In genomic region chr4:3820016-3820805, GRCh38 we compare ENCODE assay signal across 2 cellular contexts.
TF ChIP-seq lines count a peak whose summit lies in the region.

No MANE protein-coding gene starts in this region.

TF ChIP-seq in A549, 52 proteins besides CTCF, POLR2A, EP300 and RAD21:
- TF ChIP-seq MAZ (IDR thresholded peaks at IDR 0.05; ENCODE audit: borderline replicate concordance, low read depth, low read length) (no peak), KDM1A (IDR thresholded peaks at IDR 0.05; ENCODE audit: low read depth) (no peak), ESRRA (IDR thresholded peaks at IDR 0.05; ENCODE audit: borderline replicate concordance, low read length) (no peak), ZNF302 (CRISPR knock-in tag; IDR thresholded peaks at IDR 0.05) (no peak), POLR2AphosphoS2 (conservative IDR thresholded peaks at IDR 0.05; ENCODE audit: low read length) (no peak), ZFP36 (IDR thresholded peaks at IDR 0.05; ENCODE audit: borderline replicate concordance, partially characterized antibody) (no peak), REST (IDR thresholded peaks at IDR 0.05) (no peak), CBX8 (IDR thresholded peaks at IDR 0.05) (no peak), NFE2L2 (conservative IDR thresholded peaks at IDR 0.05; ENCODE audit: low read length) (no peak), CBX2 (IDR thresholded peaks at IDR 0.05; ENCODE audit: borderline replicate concordance, low read depth) (no peak), HOXA7 (CRISPR knock-in tag; IDR thresholded peaks at IDR 0.05) (no peak), BHLHE40 (IDR thresholded peaks at IDR 0.05; ENCODE audit: low read depth, low read length) (no peak), RCOR1 (IDR thresholded peaks at IDR 0.05; ENCODE audit: low read depth, low read length) (no peak), GATA3 (IDR thresholded peaks at IDR 0.05; ENCODE audit: borderline replicate concordance) (no peak)
TF ChIP-seq in A549: peak in this region for 0.

TF ChIP-seq in H1, 55 proteins besides CTCF, POLR2A, EP300 and RAD21:
- TF ChIP-seq SIX5 (IDR thresholded peaks at IDR 0.05; ENCODE audit: low read depth, low read length) (no peak), ASH2L (IDR thresholded peaks at IDR 0.05; ENCODE audit: low read length) (no peak), CBX5 (IDR thresholded peaks at IDR 0.05; ENCODE audit: low read depth, low read length) (no peak), NRF1 (IDR thresholded peaks at IDR 0.05; ENCODE audit: low read depth, low read length) (no peak), JUND (IDR thresholded peaks at IDR 0.05; ENCODE audit: low read length) (no peak), SIN3A (conservative IDR thresholded peaks at IDR 0.05 in 1 of 2, IDR thresholded peaks at IDR 0.05 in 1 of 2; ENCODE audit: low read depth in 1 of 2, low read length in 2 of 2) (no peak), CHD2 (IDR thresholded peaks at IDR 0.05; ENCODE audit: low read length) (no peak), RXRA (IDR thresholded peaks at IDR 0.05; ENCODE audit: insufficient read depth, low read depth, low read length) (no peak), GABPA (IDR thresholded peaks at IDR 0.05; ENCODE audit: borderline replicate concordance, insufficient read depth, low read length) (no peak), ZNF274 (IDR thresholded peaks at IDR 0.05; ENCODE audit: borderline replicate concordance, extremely low read depth, low read length) (no peak), CREB1 (IDR thresholded peaks at IDR 0.05) (no peak), TEAD4 (IDR thresholded peaks at IDR 0.05; ENCODE audit: low read depth, low read length) (no peak), TCF12 (IDR thresholded peaks at IDR 0.05; ENCODE audit: low read depth, low read length) (no peak), TBP (IDR thresholded peaks at IDR 0.05; ENCODE audit: low read depth, low read length) (no peak), SUZ12 (IDR thresholded peaks at IDR 0.05; ENCODE audit: low read length) (no peak), MAX (IDR thresholded peaks at IDR 0.05) (no peak)
